Comparison of ENCODE assay signal across 9 cellular contexts in the genomic region with DNA sequence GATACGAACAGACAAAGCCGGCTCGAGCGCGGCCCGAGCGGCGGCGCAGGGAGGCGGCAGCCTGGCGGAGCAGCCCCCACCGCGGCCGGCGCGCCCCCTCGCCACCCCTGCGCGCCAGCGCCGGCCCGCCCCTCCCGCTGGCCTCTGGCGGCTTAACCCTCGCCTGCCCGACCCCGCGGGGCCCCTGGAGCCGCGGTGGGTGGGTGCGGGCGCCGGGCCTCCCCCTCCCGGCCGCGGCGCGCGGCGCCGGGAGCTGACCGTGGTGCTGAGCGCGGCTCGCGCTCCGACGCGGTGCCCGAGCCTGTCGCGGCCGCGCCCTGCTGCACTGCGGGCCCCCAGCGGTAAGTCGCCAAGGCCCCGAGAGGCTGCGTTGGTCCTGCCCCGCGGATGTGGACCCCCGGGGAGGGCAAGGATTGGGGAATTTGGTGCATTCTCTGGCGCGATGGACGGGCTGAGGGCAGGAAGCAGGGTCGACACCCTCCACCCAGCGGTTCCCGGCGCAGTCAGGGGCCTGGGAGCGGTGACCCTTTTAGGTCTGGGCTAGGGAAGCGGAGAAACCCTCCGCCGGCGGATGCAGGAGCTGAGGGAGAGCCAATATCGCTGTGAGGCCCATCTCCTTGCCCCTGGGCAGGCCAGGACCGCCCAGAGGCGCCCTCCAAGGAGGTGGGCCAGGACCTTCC. TPM values are rescaled to one million over a fixed set of nuclear protein-coding genes. Genes with fewer than 3 reads are reported as not detected.
DNase-seq lines count a peak whose midpoint lies in the region; TF ChIP-seq lines count a peak whose summit lies in the region.
"Had no signal": no experiment of that assay in that cellular context is flagged by ENCODE, and none has a peak within 500 bp of the region (broad histone marks: within the 10 kb centered on the region; RNA-seq: fewer than 3 reads in every experiment).

No MANE protein-coding gene starts in this region.

- H3K9me3 ChIP-seq in right atrium auricular region, result no peaks in the 10 kb centered on the region
- H3K9me3 ChIP-seq in spleen, result no peaks in the 10 kb centered on the region
- no peaks in the 10 kb centered on the region for H3K9me3 ChIP-seq in tibial artery

- peak; percentile 52 for DNase-seq in Caki2 (ENCODE audit: low read depth)
- peak; percentile 82 for DNase-seq in HEK293T (ENCODE audit: extremely low spot score)
- DNase-seq in activated T-cell treated with anti-CD3 and anti-CD28 coated beads, Interleukin-2, amount 50 U/mL, for 24 hours, result peak; percentile 45
- no peak for DNase-seq in right atrium auricular region (ENCODE audit: low spot score)
- peak; percentile 66 for DNase-seq in spleen
- DNase-seq in cerebellar nuclear complex (lab: John Stamatoyannopoulos, UW), result no peak
- no peak for DNase-seq in tibial artery
- DNase-seq in hepatic stellate cell (ENCODE audit: low spot score), result no peak

- in situ Hi-C loops in Caki2 (cut with HindIII; ENCODE audit: low pct_unique_long_range_greater_than_20kb, low sequenced_read_pairs), result no loop called here

- no peak overlapping the region for H3K27ac Mint-ChIP-seq in activated T-cell treated with anti-CD3 and anti-CD28 coated beads, Interleukin-2, amount 50 U/mL, for 24 hours

- H3K4me1 ChIP-seq in right atrium auricular region (peaks cover 0 to 5% of the 10 kb centered on the region in 2 donors), spleen (peaks cover 0 to 11% (median 6%) of the 10 kb centered on the region in 6 donors), tibial artery (peaks cover 0 to 13% (median 3%) of the 10 kb centered on the region in 4 donors)

- CTCF ChIA-PET in HEK293T (lab: Yijun Ruan, JAX), result no interaction called here

- no peaks in the 10 kb centered on the region for H3K36me3 Mint-ChIP-seq in activated T-cell treated with anti-CD3 and anti-CD28 coated beads, Interleukin-2, amount 50 U/mL, for 24 hours (ENCODE audit: low read depth)

- TF ChIP-seq CTCF in right atrium auricular region (IDR thresholded peaks at IDR 0.05), result no peak
- TF ChIP-seq CTCF in spleen (IDR thresholded peaks at IDR 0.05 in 8 of 11, conservative IDR thresholded peaks at IDR 0.05 in 3 of 11), result no peak
- no peak for TF ChIP-seq CTCF in tibial artery (IDR thresholded peaks at IDR 0.05)

- 4 to 14% (median 7%) methylated on average over 2 to 77 of the region's 77 CpGs for WGBS in spleen, 5 donors

- H3K4me3 ChIP-seq in right atrium auricular region, result peak overlapping the region; percentile 17 to 42
- peak overlapping the region in 4 of 8 donors; percentile 8 to 61 (median 18) for H3K4me3 ChIP-seq in spleen
- no peak overlapping the region for H3K4me3 ChIP-seq in tibial artery

- TF ChIP-seq POLR2A in spleen (IDR thresholded peaks at IDR 0.05), result no peak

- H3K9me3 Mint-ChIP-seq in activated T-cell treated with anti-CD3 and anti-CD28 coated beads, Interleukin-2, amount 50 U/mL, for 24 hours, result no peaks in the 10 kb centered on the region

- intact Hi-C loops in spleen (cut with DNase I; ENCODE audit: low total_unique reads) (no loop called here), tibial artery (cut with DNase I; ENCODE audit: low total_unique reads) (no loop called here)

- H3K27me3 Mint-ChIP-seq in activated T-cell treated with anti-CD3 and anti-CD28 coated beads, Interleukin-2, amount 50 U/mL, for 24 hours, result peaks cover 71% of the 10 kb centered on the region

- peaks cover 8 to 17% of the 10 kb centered on the region in 2 donors for H3K27me3 ChIP-seq in right atrium auricular region
- peaks cover 0 to 94% (median 32%) of the 10 kb centered on the region in 7 donors for H3K27me3 ChIP-seq in spleen (replicated peaks in 1 of 7)
- H3K27me3 ChIP-seq in tibial artery, result peaks cover 0 to 58% of the 10 kb centered on the region in 2 donors

- H3K4me1 Mint-ChIP-seq in activated T-cell treated with anti-CD3 and anti-CD28 coated beads, Interleukin-2, amount 50 U/mL, for 24 hours (ENCODE audit: low read depth), result peaks cover 8% of the 10 kb centered on the region

- H3K27ac ChIP-seq in right atrium auricular region, result no peak overlapping the region
- H3K27ac ChIP-seq in spleen, result no peak overlapping the region
- H3K27ac ChIP-seq in tibial artery, result no peak overlapping the region

- H3K36me3 ChIP-seq in right atrium auricular region, result no peaks in the 10 kb centered on the region
- no peaks in the 10 kb centered on the region for H3K36me3 ChIP-seq in spleen
- no peaks in the 10 kb centered on the region for H3K36me3 ChIP-seq in tibial artery

- POLR2A ChIA-PET in HEK293T (lab: Yijun Ruan, JAX), result no interaction called here

- no peak overlapping the region for H3K4me3 Mint-ChIP-seq in activated T-cell treated with anti-CD3 and anti-CD28 coated beads, Interleukin-2, amount 50 U/mL, for 24 hours

TF ChIP-seq in HEK293T, 16 proteins besides CTCF, POLR2A, EP300 and RAD21:
- TF ChIP-seq FOXM1 (IDR thresholded peaks at IDR 0.05; ENCODE audit: borderline replicate concordance), result 0 out of 2 replicates have a peak, but pooled peaks have one; percentile 24
- no peak for TF ChIP-seq FOXA1 (IDR thresholded peaks at IDR 0.05)
TF ChIP-seq in HEK293T: peak in this region for 1.

RNA-seq across cellular contexts. Expression of a gene that starts 0.8 kb away (rescaled TPM):
- total RNA-seq in Caki2 (2014; rRNA removed; shearing (Covaris generic); ENCODE audit: low replicate concordance), result not detected in 2 replicates
- total RNA-seq in right atrium auricular region, result not detected
- not detected for total RNA-seq in spleen
- not detected for polyA plus RNA-seq in spleen
- total RNA-seq: dermis microvascular lymphatic vessel endothelial cell had no signal

RNA-seq across cellular contexts. Expression of a gene that starts 27.3 kb away (rescaled TPM):
- total RNA-seq in Caki2 (2014; rRNA removed; shearing (Covaris generic); ENCODE audit: low replicate concordance), result not detected in 2 replicates
- total RNA-seq in right atrium auricular region (not detected), spleen (not detected)
- not detected for polyA plus RNA-seq in spleen
- total RNA-seq: dermis microvascular lymphatic vessel endothelial cell had no signal

Comparison
In these comparisons a context has a peak if more than half of its experiments do, and no peak if none do; other contexts are left out.
1. DNase-seq: peak in Caki2 (single experiment), HEK293T (single experiment), activated T-cell treated with anti-CD3 and anti-CD28 coated beads, Interleukin-2, amount 50 U/mL, for 24 hours (single experiment) and spleen (single experiment); none in right atrium auricular region (single experiment), cerebellar nuclear complex (0 of 2), tibial artery (0 of 2) and hepatic stellate cell (single experiment).
2. H3K4me3 ChIP-seq: peak in right atrium auricular region (2 of 2); none in tibial artery (0 of 2).